Comparison of ENCODE assay signal across 30 cellular contexts in the genomic region with DNA sequence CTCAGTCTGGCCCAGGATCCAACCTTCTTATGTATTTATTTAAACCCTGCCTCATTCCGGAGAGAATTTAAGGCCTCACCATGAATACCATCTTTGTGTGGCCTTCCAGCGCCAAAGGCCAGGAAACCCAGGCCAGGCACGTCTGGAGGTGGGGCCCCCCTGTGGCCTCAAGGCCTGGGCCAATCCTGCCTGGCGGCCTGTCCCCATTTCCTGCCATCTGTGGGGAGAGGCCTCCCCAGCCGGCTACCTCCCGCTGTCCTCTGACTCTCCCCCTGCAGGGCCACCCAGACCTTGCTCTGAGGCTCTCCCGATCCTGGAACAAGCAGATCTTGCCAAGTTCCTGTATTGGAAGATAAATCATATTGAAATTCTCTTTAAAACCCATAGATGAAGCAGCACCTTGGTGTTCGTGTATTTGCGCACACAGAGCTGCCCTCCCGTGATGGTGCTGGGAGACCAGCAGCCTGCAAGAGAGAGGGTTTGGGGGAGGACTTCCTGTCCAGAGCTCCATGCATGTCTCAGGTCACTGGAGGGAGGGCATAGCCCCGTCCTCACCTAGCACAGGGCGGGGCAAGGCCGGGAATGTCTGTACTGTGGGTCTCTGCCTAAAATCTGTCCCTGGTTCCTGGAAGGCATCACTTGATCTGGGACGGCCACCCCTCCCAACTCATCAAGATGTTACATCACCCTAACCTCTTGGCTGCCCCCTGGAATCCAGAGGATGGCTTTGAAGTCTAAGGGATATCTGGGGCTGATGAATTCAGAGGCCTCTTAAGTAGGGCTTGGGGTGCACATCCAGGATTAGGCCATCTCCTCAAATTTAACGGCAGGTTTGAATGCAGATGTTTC. TPM values are rescaled to one million over a fixed set of nuclear protein-coding genes. Genes with fewer than 3 reads are reported as not detected.
DNase-seq lines count a peak whose midpoint lies in the region; ATAC-seq and TF ChIP-seq lines count a peak whose summit lies in the region.
"Had no signal": no experiment of that assay in that cellular context is flagged by ENCODE, and none has a peak within 500 bp of the region (broad histone marks: within the 10 kb centered on the region; RNA-seq: fewer than 3 reads in every experiment).

No MANE protein-coding gene starts in this region.

- in situ Hi-C loops in IMR-90 (cut with MboI; ENCODE audit: low sequenced_read_pairs) (no loop called here), SK-MEL-5 (cut with HindIII; ENCODE audit: low pct_unique_long_range_greater_than_20kb, low sequenced_read_pairs) (no loop called here)

- no peak overlapping the region for H3K27ac Mint-ChIP-seq in activated T-helper 17 cell treated with anti-CD3 and anti-CD28 coated beads, Interleukin-2, amount 50 U/mL, for 72 hours
- H3K27ac Mint-ChIP-seq: activated naive CD8-positive, alpha-beta T cell treated with anti-CD3 and anti-CD28 coated beads for 36 hours; activated T-cell treated with anti-CD3 and anti-CD28 coated beads, Interleukin-2, amount 50 U/mL, for 24 hours; naive B cell had no signal

- BruUV-seq in IMR-90 (replicated peaks; lab: Mats Ljungman, UMichigan), result no TSS peak

- no peak overlapping the region for H3K4me3 Mint-ChIP-seq in activated T-helper 17 cell treated with anti-CD3 and anti-CD28 coated beads, Interleukin-2, amount 50 U/mL, for 72 hours
- H3K4me3 Mint-ChIP-seq: activated naive CD8-positive, alpha-beta T cell treated with anti-CD3 and anti-CD28 coated beads for 36 hours; activated T-cell treated with anti-CD3 and anti-CD28 coated beads, Interleukin-2, amount 50 U/mL, for 24 hours; CD4-positive, alpha-beta memory T cell; naive B cell had no signal

- H3K4ac ChIP-seq in IMR-90 (ENCODE audit: low read depth, low read length), result no peak overlapping the region

- H2AFZ ChIP-seq in IMR-90 (replicated peaks; ENCODE audit: low read length, poor library complexity) (peak overlapping the region; percentile 65), osteoblast (ENCODE audit: low read length) (no peak overlapping the region)

- ATAC-seq in IMR-90 (ENCODE audit: low read depth), result no peak
- ATAC-seq in activated T-helper 17 cell treated with anti-CD3 and anti-CD28 coated beads, Interleukin-2, amount 50 U/mL, for 72 hours (replicated peaks), result no peak

- H4K91ac ChIP-seq in IMR-90 (ENCODE audit: insufficient read depth, low read depth, low read length), result no peak overlapping the region

- CTCF ChIA-PET in IMR-90 (lab: Yijun Ruan, JAX), result interaction anchor here (1.1 kb wide), 1 partner anchor 405 kb away, joined by 3 read pairs; no protein-coding TSS in a partner anchor

- TF ChIP-seq CTCF in IMR-90 (conservative IDR thresholded peaks at IDR 0.05; ENCODE audit: low read depth, low read length) (no peak), osteoblast (IDR thresholded peaks at IDR 0.05; ENCODE audit: extremely low read depth, low read depth, low read length) (no peak), testis (IDR thresholded peaks at IDR 0.05) (no peak)

- no peak overlapping the region for H2AK9ac ChIP-seq in IMR-90 (replicated peaks; ENCODE audit: low read depth, low read length, poor library complexity)

- no peak overlapping the region for H3K56ac ChIP-seq in IMR-90 (ENCODE audit: extremely low read depth, insufficient read depth, low read length)

- no peak overlapping the region for H2BK5ac ChIP-seq in IMR-90 (ENCODE audit: low read depth, low read length, poor library complexity, severe bottlenecking)

- H3K9me3 Mint-ChIP-seq in activated T-helper 17 cell treated with anti-CD3 and anti-CD28 coated beads, Interleukin-2, amount 50 U/mL, for 72 hours, result no peaks in the 10 kb centered on the region
- H3K9me3 Mint-ChIP-seq: activated naive CD8-positive, alpha-beta T cell treated with anti-CD3 and anti-CD28 coated beads for 36 hours; activated T-cell treated with anti-CD3 and anti-CD28 coated beads, Interleukin-2, amount 50 U/mL, for 24 hours; CD4-positive, alpha-beta memory T cell had no signal

- no peak overlapping the region for H4K8ac ChIP-seq in IMR-90 (ENCODE audit: low read depth in 2 of 2, low read length in 2 of 2)

- H3K23ac ChIP-seq in IMR-90 (ENCODE audit: low read depth, low read length), result no peak overlapping the region

- H2BK120ac ChIP-seq in IMR-90 (ENCODE audit: low read depth, low read length), result no peak overlapping the region

- intact Hi-C loops in IMR-90 (cut with micrococcal nuclease) (no loop called here), testis (cut with DNase I; ENCODE audit: low total_unique reads) (no loop called here)

- H3K4me2 ChIP-seq in IMR-90 (ENCODE audit: low read depth, low read length) (no peak overlapping the region), osteoblast (ENCODE audit: insufficient read depth, low read length) (no peak overlapping the region)

- no peaks in the 10 kb centered on the region for H3K4me1 ChIP-seq in IMR-90 (ENCODE audit: control insufficient read depth, insufficient read depth, low read length)
- no peaks in the 10 kb centered on the region for H3K4me1 ChIP-seq in osteoblast (ENCODE audit: insufficient read depth, low read length)
- H3K4me1 ChIP-seq in testis, result no peaks in the 10 kb centered on the region
- H3K4me1 ChIP-seq: ascending aorta had no signal

- TF ChIP-seq POLR2A in IMR-90 (IDR thresholded peaks at IDR 0.05; ENCODE audit: low read depth, low read length) (no peak), testis (IDR thresholded peaks at IDR 0.05) (no peak)

- POLR2A ChIA-PET in IMR-90 (lab: Charles Lee; ENCODE audit: unreplicated experiment), result no interaction called here

- H3K4me3 ChIP-seq in IMR-90 (ENCODE audit: insufficient read depth, low read depth, low read length), result no peak overlapping the region
- H3K4me3 ChIP-seq in osteoblast (ENCODE audit: insufficient read depth, low read length), result no peak overlapping the region
- H3K4me3 ChIP-seq in testis, result no peak overlapping the region
- H3K4me3 ChIP-seq: ascending aorta, coronary artery, MG63, ovary had no signal

- H2BK15ac ChIP-seq in IMR-90 (ENCODE audit: low read depth, low read length), result no peak overlapping the region

- H3K27me3 Mint-ChIP-seq in activated T-helper 17 cell treated with anti-CD3 and anti-CD28 coated beads, Interleukin-2, amount 50 U/mL, for 72 hours, result peaks cover 12% of the 10 kb centered on the region

- H3K9ac ChIP-seq in IMR-90 (ENCODE audit: low read depth, low read length), result no peak overlapping the region

- no peak for TF ChIP-seq RAD21 in IMR-90 (IDR thresholded peaks at IDR 0.05; ENCODE audit: low read length)

- H3K14ac ChIP-seq in IMR-90 (replicated peaks; ENCODE audit: low read depth, low read length), result no peak overlapping the region

- H4K20me1 ChIP-seq in IMR-90 (ENCODE audit: insufficient read depth, low read length) (no peaks in the 10 kb centered on the region), osteoblast (ENCODE audit: insufficient read depth, low read length) (no peaks in the 10 kb centered on the region)

- H3K36me3 ChIP-seq in IMR-90 (ENCODE audit: control insufficient read depth, insufficient read depth, low read length) (no peaks in the 10 kb centered on the region), osteoblast (ENCODE audit: insufficient read depth, low read length) (no peaks in the 10 kb centered on the region), testis (ENCODE audit: low read depth, missing control alignments) (no peaks in the 10 kb centered on the region)
- H3K36me3 ChIP-seq: ascending aorta, MG63, ovary had no signal

- no peaks in the 10 kb centered on the region for H3K9me3 ChIP-seq in IMR-90 (ENCODE audit: control insufficient read depth, insufficient read depth, low read length)
- H3K9me3 ChIP-seq in osteoblast (ENCODE audit: low read depth, low read length), result no peaks in the 10 kb centered on the region
- H3K9me3 ChIP-seq in testis, result no peaks in the 10 kb centered on the region
- H3K9me3 ChIP-seq: ascending aorta, MG63, ovary had no signal

- H2BK20ac ChIP-seq in IMR-90 (ENCODE audit: low read depth, low read length), result no peak overlapping the region

- no peaks in the 10 kb centered on the region for H3K79me1 ChIP-seq in IMR-90 (ENCODE audit: low read depth in 1 of 2, low read length in 2 of 2)

- H3K27me3 ChIP-seq in IMR-90 (ENCODE audit: control insufficient read depth, insufficient read depth, low read length) (peaks cover 47% of the 10 kb centered on the region), osteoblast (ENCODE audit: insufficient read depth, low read length) (peaks cover 33% of the 10 kb centered on the region), testis (no peaks in the 10 kb centered on the region)
- H3K27me3 ChIP-seq: ascending aorta, MG63, ovary had no signal

- H4K5ac ChIP-seq in IMR-90 (ENCODE audit: low read depth, low read length), result no peak overlapping the region

- WGBS in IMR-90 (ENCODE audit: extremely low coverage in 2 of 2, insufficient read length in 1 of 2), 2 experiments, result 83% methylated on average over 2 of the region's 15 CpGs; no CpG with 5 or more reads in 1 of the 2 experiments
- WGBS in testis, 2 donors, result 56 to 64% methylated on average over 15 of the region's 15 CpGs

- dilution Hi-C loops in IMR-90 (cut with HindIII; ENCODE audit: low sequenced_read_pairs, unreplicated experiment), result no loop called here

- no peak overlapping the region for H3K27ac ChIP-seq in IMR-90 (ENCODE audit: insufficient read depth, low read length)
- no peak overlapping the region for H3K27ac ChIP-seq in osteoblast (ENCODE audit: low read depth, low read length)
- H3K27ac ChIP-seq in testis, result no peak overlapping the region
- H3K27ac ChIP-seq: ascending aorta, coronary artery, ovary had no signal

- no peaks in the 10 kb centered on the region for H3K4me1 Mint-ChIP-seq in activated T-helper 17 cell treated with anti-CD3 and anti-CD28 coated beads, Interleukin-2, amount 50 U/mL, for 72 hours
- H3K4me1 Mint-ChIP-seq: activated naive CD8-positive, alpha-beta T cell treated with anti-CD3 and anti-CD28 coated beads for 36 hours; CD4-positive, alpha-beta memory T cell; naive B cell had no signal

- no peaks in the 10 kb centered on the region for H3K9me1 ChIP-seq in IMR-90 (ENCODE audit: insufficient read depth, low read length)

- no peak for DNase-seq in IMR-90
- DNase-seq in SK-MEL-5 (ENCODE audit: low read depth, low spot score), result peak; percentile 10
- DNase-seq in foreskin melanocyte, result peak; percentile 8
- DNase-seq in osteoblast (ENCODE audit: insufficient read length, low spot score, missing footprints), result peak; percentile 35
- DNase-seq in testis, result no peak
- DNase-seq in SW480 (ENCODE audit: low spot score), result no peak
- DNase-seq: activated gamma-delta T cell; activated naive CD8-positive, alpha-beta T cell treated with anti-CD3 and anti-CD28 coated beads for 36 hours; activated T-cell treated with anti-CD3 and anti-CD28 coated beads, Interleukin-2, amount 50 U/mL, for 24 hours; CD4-positive, alpha-beta memory T cell; effector CD8-positive, alpha-beta T cell; glutamatergic neuron; GOT3; KG1; kidney; MG63; midbrain; naive B cell; NCI-H1417; NCI-H2081; NCI-H226; SHP77 treated with DMSO at 0.1 percent for 48 hours; small intestine; stimulated activated CD4-positive, alpha-beta T cell treated with anti-CD3 and anti-CD28 coated beads, Interleukin-1b, Interleukin-23, amount 100 ng/mL, for 48 hours; stimulated activated naive CD4-positive, alpha-beta T cell treated with Interleukin-2 at 50 U/mL for 16 hours had no signal

- H2AK5ac ChIP-seq in IMR-90 (ENCODE audit: low read depth, low read length), result no peak overlapping the region

- no peaks in the 10 kb centered on the region for H3K36me3 Mint-ChIP-seq in activated T-helper 17 cell treated with anti-CD3 and anti-CD28 coated beads, Interleukin-2, amount 50 U/mL, for 72 hours (ENCODE audit: low read depth)
- H3K36me3 Mint-ChIP-seq: activated naive CD8-positive, alpha-beta T cell treated with anti-CD3 and anti-CD28 coated beads for 36 hours; CD4-positive, alpha-beta memory T cell; naive B cell had no signal

- no peak overlapping the region for H3K18ac ChIP-seq in IMR-90 (ENCODE audit: low read depth, low read length)

- H3K79me2 ChIP-seq in osteoblast (ENCODE audit: insufficient read depth, low read length), result no peaks in the 10 kb centered on the region

RNA-seq across cellular contexts. Expression of a gene that starts 37.2 kb away (rescaled TPM):
- total RNA-seq in IMR-90 (2012; rRNA removed) (31.5 and 32.5 TPM in 2 replicates), osteoblast (200 and 269 TPM in 2 replicates), testis (100 to 1,000 TPM; 228 to 324 TPM)
- polyA plus RNA-seq in IMR-90 (2012; rRNA removed) (518 and 556 TPM in 2 replicates), testis (ENCODE audit: insufficient read depth, low read depth, low replicate concordance) (107 TPM)
- polyA plus RNA-seq in IMR-90 (2012; cell fraction: cytosol; rRNA removed), result 53.8 and 53.9 TPM in 2 replicates
- 8,555 and 8,817 TPM in 2 replicates for polyA plus RNA-seq in IMR-90 (2012; cell fraction: nucleus; rRNA removed; ENCODE audit: low replicate concordance)
- total RNA-seq in SK-MEL-5 (2014; rRNA removed; shearing (Covaris generic)), result 0.08 TPM in 1 of 2 replicates, not detected in the other
- not detected in 2 replicates for polyA plus RNA-seq in SK-MEL-5 (2015; cell fraction: cytosol; rRNA removed)
- 0.11 TPM in 1 of 2 replicates, not detected in the other for polyA plus RNA-seq in SK-MEL-5 (2015; cell fraction: nucleus; rRNA removed)
- total RNA-seq in activated T-helper 17 cell treated with anti-CD3 and anti-CD28 coated beads, Interleukin-2, amount 50 U/mL, for 72 hours, result not detected
- total RNA-seq: CD4-positive, alpha-beta memory T cell; HT1080 had no signal
- polyA plus RNA-seq: CD4-positive, alpha-beta memory T cell had no signal

Comparison
In these comparisons a context has a peak if more than half of its experiments do, and no peak if none do; other contexts are left out.
1. DNase-seq: peak in SK-MEL-5 (single experiment), foreskin melanocyte (single experiment) and osteoblast (single experiment); none in IMR-90 (single experiment), testis (single experiment) and SW480 (single experiment).
2. RNA of a gene that starts 37.2 kb away (total RNA-seq): 228 to 324 TPM in testis, 200 to 269 TPM in osteoblast and 31.5 to 32.5 TPM in IMR-90; 0.08 TPM in SK-MEL-5 and not detected in activated T-helper 17 cell treated with anti-CD3 and anti-CD28 coated beads, Interleukin-2, amount 50 U/mL, for 72 hours; every median in the first group is over 10 times any median in the second.